ENCODE assay signal across 8 cellular contexts in the genomic region with DNA sequence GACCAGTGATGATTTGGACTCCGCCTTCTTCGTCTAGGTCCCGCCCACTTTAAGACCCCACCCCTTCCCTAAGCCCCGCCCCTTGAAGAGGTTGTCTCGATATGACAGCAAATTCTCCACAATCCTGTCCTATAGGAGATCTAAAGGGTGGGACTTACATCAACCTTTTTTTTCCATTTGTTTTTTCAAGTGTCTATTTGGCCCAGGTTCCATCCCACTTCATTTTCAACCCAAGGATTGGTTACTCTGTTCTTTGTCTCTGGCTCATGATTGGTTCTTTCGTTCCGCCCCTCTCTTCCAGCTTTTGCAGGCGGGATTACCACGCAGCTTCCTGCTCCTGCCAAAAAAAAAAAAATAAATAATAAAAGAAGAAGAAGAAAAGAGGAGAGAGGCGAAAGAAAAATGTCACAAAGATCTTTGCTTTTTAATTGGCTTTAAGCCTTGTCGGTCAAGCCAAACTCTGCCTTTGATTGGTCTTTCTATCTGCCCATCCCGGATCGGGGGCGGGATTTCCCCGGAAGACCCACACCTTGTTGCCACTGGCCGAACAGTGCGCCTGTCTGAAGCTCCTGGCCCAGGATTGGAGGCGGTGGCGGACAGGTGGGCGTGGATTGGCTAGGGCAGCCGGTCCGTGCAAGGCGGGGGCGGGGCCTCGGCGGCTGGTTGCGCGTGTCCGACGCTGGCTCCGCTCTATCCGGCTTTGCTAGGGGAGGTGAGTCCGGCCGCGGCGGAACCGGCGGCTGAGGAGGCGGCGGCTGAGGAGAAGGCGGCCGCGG. TPM values are rescaled to one million over a fixed set of nuclear protein-coding genes. Genes with fewer than 3 reads are reported as not detected.
DNase-seq lines count a peak whose midpoint lies in the region; ATAC-seq, FAIRE-seq and TF ChIP-seq lines count a peak whose summit lies in the region.

No MANE protein-coding gene starts in this region.

- ATAC-seq in GM21526 (IDR thresholded peaks at IDR 0.05; ENCODE audit: low FRiP score, unreplicated experiment), result peak; percentile 85

- intact Hi-C loops in endothelial cell of umbilical vein (cut with micrococcal nuclease), result loop anchor here (1.0 to 5.0 kb wide), 6 partner anchors 56 to 296 kb away; a partner anchor contains a TSS

- H3K9me2 ChIP-seq in OCI-LY1 (ENCODE audit: low read depth, low read length), result no peaks in the 10 kb centered on the region

- H3K4me3 Mint-ChIP-seq in mesothelial cell of epicardium, result peak overlapping the region; percentile 74

- H3K4me2 ChIP-seq in OCI-LY1 (ENCODE audit: low read length) (peak overlapping the region; percentile 64), endothelial cell of umbilical vein (ENCODE audit: insufficient read depth, low read length) (no peak overlapping the region)

- H3K4me1 Mint-ChIP-seq in mesothelial cell of epicardium, result peaks cover 36% of the 10 kb centered on the region

- BruUV-seq in endothelial cell of umbilical vein (replicated peaks; lab: Mats Ljungman, UMichigan), result no TSS peak

- peaks cover 3% of the 10 kb centered on the region for H3K9me1 ChIP-seq in endothelial cell of umbilical vein (replicated peaks; ENCODE audit: control insufficient read depth, extremely low read depth, insufficient read depth, low read length)

- H3K36me3 ChIP-seq in OCI-LY1 (ENCODE audit: insufficient read depth, low read length), result peaks cover 4% of the 10 kb centered on the region; the same call in 1 of the 2 replicates
- peaks cover 0 to 6% of the 10 kb centered on the region in 2 experiments for H3K36me3 ChIP-seq in endothelial cell of umbilical vein (ENCODE audit: control insufficient read depth in 2 of 2, extremely low read depth in 1 of 2, insufficient read depth in 2 of 2, low read length in 2 of 2)

- no peaks in the 10 kb centered on the region for H3K9me3 ChIP-seq in OCI-LY1 (ENCODE audit: low read length)
- H3K9me3 ChIP-seq in endothelial cell of umbilical vein (replicated peaks; ENCODE audit: control insufficient read depth, insufficient read depth, low read length), result no peaks in the 10 kb centered on the region

- H3K79me2 ChIP-seq in OCI-LY1 (ENCODE audit: insufficient read depth, low read length) (peaks cover 29% of the 10 kb centered on the region), endothelial cell of umbilical vein (ENCODE audit: control insufficient read depth, insufficient read depth, low read length) (peaks cover 44% of the 10 kb centered on the region)

- H3K9me3 Mint-ChIP-seq in mesothelial cell of epicardium, result no peaks in the 10 kb centered on the region

- CTCF ChIA-PET in endothelial cell of umbilical vein (lab: Charles Lee), result interaction anchor here (0.8 to 1.4 kb wide), 8 partner anchors 11 to 236 kb away, joined by 3 to 6 read pairs (median 3); no protein-coding TSS in a partner anchor

- no peak for TF ChIP-seq CTCF in OCI-LY1 (IDR thresholded peaks at IDR 0.05; ENCODE audit: low read length)
- no peak for TF ChIP-seq CTCF in endothelial cell of umbilical vein (IDR thresholded peaks at IDR 0.05; ENCODE audit: extremely low read depth in 1 of 2, insufficient read depth in 1 of 2, low read depth in 1 of 2, low read length in 2 of 2)
- no peak for TF ChIP-seq CTCF in mesothelial cell of epicardium (IDR thresholded peaks at IDR 0.05; ENCODE audit: unreplicated experiment)

- H3K27me3 Mint-ChIP-seq in mesothelial cell of epicardium (ENCODE audit: low read depth), result peaks cover 3% of the 10 kb centered on the region

- POLR2A ChIA-PET in endothelial cell of umbilical vein (lab: Charles Lee), result interaction anchor here (0.6 to 1.2 kb wide), 18 partner anchors 8 to 294 kb away, joined by 3 to 9 read pairs (median 3); a partner anchor contains a TSS

- peak overlapping the region; percentile 90 for H3K27ac Mint-ChIP-seq in mesothelial cell of epicardium

- H3K27ac ChIP-seq in OCI-LY1 (ENCODE audit: low read depth, low read length, poor library complexity, severe bottlenecking) (peak overlapping the region; percentile 53), endothelial cell of umbilical vein (ENCODE audit: insufficient read depth, low read depth, low read length) (no peak overlapping the region)

- H3K4me3 ChIP-seq in OCI-LY1 (ENCODE audit: low read depth, low read length, poor library complexity, severe bottlenecking) (peak overlapping the region; percentile 76), endothelial cell of umbilical vein (replicated peaks in 1 of 3; ENCODE audit: insufficient read depth in 1 of 3, low read depth in 1 of 3, low read length in 3 of 3) (peak overlapping the region in 1 of 3 experiments; percentile 95)

- FAIRE-seq in endothelial cell of umbilical vein (lab: Jason Lieb, UNC), result peak; percentile 96

- H3K27me3 ChIP-seq in OCI-LY1 (ENCODE audit: insufficient read depth, low read length) (no peaks in the 10 kb centered on the region), endothelial cell of umbilical vein (ENCODE audit: control insufficient read depth in 2 of 2, insufficient read depth in 2 of 2, low read length in 2 of 2) (no peaks in the 10 kb centered on the region)

- H3F3A ChIP-seq in OCI-LY1 (ENCODE audit: insufficient read depth, low read length), result no peaks in the 10 kb centered on the region

- peak; percentile 87 for TF ChIP-seq POLR2A in endothelial cell of umbilical vein (IDR thresholded peaks at IDR 0.05; ENCODE audit: low read depth, low read length)

- H2AFZ ChIP-seq in OCI-LY1 (ENCODE audit: low read length) (no peak overlapping the region), endothelial cell of umbilical vein (ENCODE audit: low read depth, low read length) (no peak overlapping the region)

- dilution Hi-C loops in endothelial cell of umbilical vein (cut with MboI; ENCODE audit: extremely low pct_ligation_motif_present, low sequenced_read_pairs), result no loop called here

- H3K9ac ChIP-seq in OCI-LY1 (ENCODE audit: low read length) (peak overlapping the region; percentile 77; the same call in 1 of the 2 replicates), endothelial cell of umbilical vein (replicated peaks; ENCODE audit: extremely low read depth, insufficient read depth, low read length) (no peak overlapping the region)

- H4K20me1 ChIP-seq in OCI-LY1 (ENCODE audit: insufficient read depth, low read length) (no peaks in the 10 kb centered on the region), endothelial cell of umbilical vein (replicated peaks; ENCODE audit: control insufficient read depth, extremely low read depth, insufficient read depth, low read length) (peaks cover 5% of the 10 kb centered on the region)

- DNase-seq in DMS 273 (lab: John Stamatoyannopoulos, UW; ENCODE audit: unreplicated experiment), result peak; percentile 99
- DNase-seq in HuH-7 (ENCODE audit: low spot score), result peak; percentile 97
- peak; percentile 97 for DNase-seq in activated T-cell treated with anti-CD3 and anti-CD28 coated beads for 1 hour (ENCODE audit: low read depth)
- DNase-seq in endothelial cell of umbilical vein (ENCODE audit: low read depth, low spot score), result peak; percentile 100
- peak; percentile 99 to 100 for DNase-seq in mesothelial cell of epicardium (ENCODE audit: low spot score in 2 of 2, unreplicated experiment in 2 of 2)
- peak; percentile 100 for DNase-seq in stimulated activated CD8-positive, alpha-beta memory T cell treated with anti-CD3 and anti-CD28 coated beads, Interleukin-15, amount 100 ng/mL, for 48 hours (ENCODE audit: low read depth in 2 of 2)

- H3K4me1 ChIP-seq in OCI-LY1 (ENCODE audit: insufficient read depth, low read length, severe bottlenecking), result peaks cover 39% of the 10 kb centered on the region
- H3K4me1 ChIP-seq in endothelial cell of umbilical vein (ENCODE audit: control insufficient read depth, extremely low read depth, insufficient read depth, low read length), result peaks cover 31% of the 10 kb centered on the region

- no peaks in the 10 kb centered on the region for H3K36me3 Mint-ChIP-seq in mesothelial cell of epicardium

TF ChIP-seq in endothelial cell of umbilical vein, 7 proteins besides CTCF, POLR2A, EP300 and RAD21:
- peak; percentile 89 for TF ChIP-seq POLR2AphosphoS5 (IDR thresholded peaks at IDR 0.05; ENCODE audit: insufficient read depth, low read depth, low read length)
- no peak for TF ChIP-seq EZH2 (IDR thresholded peaks at IDR 0.05; ENCODE audit: borderline replicate concordance, low read depth, low read length, severe bottlenecking)
- no peak for TF ChIP-seq FOS (IDR thresholded peaks at IDR 0.05; ENCODE audit: borderline replicate concordance, insufficient read depth, low read length)
- TF ChIP-seq, protein P1, sequence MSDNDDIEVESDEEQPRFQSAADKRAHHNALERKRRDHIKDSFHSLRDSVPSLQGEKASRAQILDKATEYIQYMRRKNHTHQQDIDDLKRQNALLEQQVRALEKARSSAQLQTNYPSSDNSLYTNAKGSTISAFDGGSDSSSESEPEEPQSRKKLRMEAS (IDR thresholded peaks at IDR 0.05; ENCODE audit: insufficient read depth, insufficient read length), result peak; percentile 11
- TF ChIP-seq MYC (IDR thresholded peaks at IDR 0.05; ENCODE audit: low read depth, low read length), result no peak
- TF ChIP-seq JUN (IDR thresholded peaks at IDR 0.05; ENCODE audit: borderline replicate concordance, insufficient read depth, insufficient read length, low read depth), result no peak
- no peak for TF ChIP-seq GATA2 (IDR thresholded peaks at IDR 0.05; ENCODE audit: insufficient read depth, insufficient read length, low read depth, low read length)

RNA-seq across cellular contexts. Expression of a gene that starts 1.2 kb away (rescaled TPM):
- total RNA-seq in endothelial cell of umbilical vein (32.6 and 34.2 TPM in 2 replicates), mesothelial cell of epicardium (22.6 to 23.8 TPM (median 23.6 TPM) in 3 replicates)
- 21.8 and 23.8 TPM in 2 replicates for polyA plus RNA-seq in endothelial cell of umbilical vein
- polyA plus RNA-seq in endothelial cell of umbilical vein (2011; cell fraction: cytosol; rRNA removed), result 15.3 and 20.3 TPM in 2 replicates
- polyA plus RNA-seq in endothelial cell of umbilical vein (2011; cell fraction: nucleus; rRNA removed), result 33.3 and 45.7 TPM in 2 replicates
- 15.0 and 15.5 TPM in 2 replicates for polyA plus RNA-seq in endothelial cell of umbilical vein (2012)
- 93.4 and 121 TPM in 2 replicates for polyA minus RNA-seq in endothelial cell of umbilical vein
- 13.2 TPM for polyA minus RNA-seq in endothelial cell of umbilical vein (2011; cell fraction: cytosol; rRNA and poly(A)+ RNA removed)
- polyA minus RNA-seq in endothelial cell of umbilical vein (2011; cell fraction: nucleus; rRNA and poly(A)+ RNA removed), result 174 and 190 TPM in 2 replicates
